In genomic region chr2:33459745-33460144, GRCh38 we compare ENCODE assay signal across 21 cellular contexts.
"Had no signal": no experiment of that assay in that cellular context is flagged by ENCODE, and none has a peak within 500 bp of the region (broad histone marks: within the 10 kb centered on the region; RNA-seq: fewer than 3 reads in every experiment).

No MANE protein-coding gene starts in this region.

- H3K27ac ChIP-seq: coronary artery, hepatocyte, lower lobe of right lung, neutrophil, tibial artery, upper lobe of left lung, uterus had no signal

- H3K27ac Mint-ChIP-seq: natural killer cell treated with Interleukin-12 subunit alpha and Interleukin-12 subunit beta and Interleukin-15 and Interleukin-18, amount 100 ng/mL, for 72 hours; stimulated activated effector memory CD8-positive, alpha-beta T cell treated with anti-CD3 and anti-CD28 coated beads, Interleukin-12 subunit alpha, Interleukin-12 subunit beta, amount 100 ng/mL, for 72 hours; stimulated activated naive CD8-positive, alpha-beta T cell treated with anti-CD3 and anti-CD28 coated beads, Interleukin-15, Interleukin-2, amounts not matched to agents 100 ng/mL and 50 ng/mL, for 24 hours had no signal

- H3K36me3 Mint-ChIP-seq: natural killer cell treated with Interleukin-12 subunit alpha and Interleukin-12 subunit beta and Interleukin-15 and Interleukin-18, amount 100 ng/mL, for 72 hours; stimulated activated effector memory CD8-positive, alpha-beta T cell treated with anti-CD3 and anti-CD28 coated beads, Interleukin-12 subunit alpha, Interleukin-12 subunit beta, amount 100 ng/mL, for 72 hours had no signal

- H3K4me3 ChIP-seq: coronary artery, gastroesophageal sphincter, hepatocyte, lower lobe of right lung, tibial artery, upper lobe of left lung, uterus had no signal

- DNase-seq: central memory CD4-positive, alpha-beta T cell; effector CD4-positive, alpha-beta T cell; glutamatergic neuron; kidney; left colon; lower lobe of right lung; mesenchymal stem cell; midbrain; stimulated activated CD4-positive, alpha-beta T cell treated with anti-CD3 and anti-CD28 coated beads, Interleukin-4, amount 100 ng/mL, for 1 hour; stimulated activated CD8-positive, alpha-beta memory T cell treated with anti-CD3 and anti-CD28 coated beads, Interleukin-4, amount 100 ng/mL, for 48 hours; tibial artery; upper lobe of left lung; uterus had no signal

- H3K4me2 ChIP-seq: hepatocyte had no signal

- H3K27me3 Mint-ChIP-seq: stimulated activated naive CD8-positive, alpha-beta T cell treated with anti-CD3 and anti-CD28 coated beads, Interleukin-15, Interleukin-2, amounts not matched to agents 100 ng/mL and 50 ng/mL, for 24 hours had no signal

- H3K9me3 Mint-ChIP-seq: natural killer cell treated with Interleukin-12 subunit alpha and Interleukin-12 subunit beta and Interleukin-15 and Interleukin-18, amount 100 ng/mL, for 72 hours; stimulated activated effector memory CD8-positive, alpha-beta T cell treated with anti-CD3 and anti-CD28 coated beads, Interleukin-12 subunit alpha, Interleukin-12 subunit beta, amount 100 ng/mL, for 72 hours; stimulated activated naive CD8-positive, alpha-beta T cell treated with anti-CD3 and anti-CD28 coated beads, Interleukin-15, Interleukin-2, amounts not matched to agents 100 ng/mL and 50 ng/mL, for 24 hours had no signal

- H3K9me3 ChIP-seq: gastroesophageal sphincter, lower lobe of right lung, neutrophil, tibial artery, upper lobe of left lung, uterus had no signal

- H3K27me3 ChIP-seq: gastroesophageal sphincter, hepatocyte, neutrophil, tibial artery, upper lobe of left lung, uterus had no signal

- H3K4me1 Mint-ChIP-seq: stimulated activated effector memory CD8-positive, alpha-beta T cell treated with anti-CD3 and anti-CD28 coated beads, Interleukin-12 subunit alpha, Interleukin-12 subunit beta, amount 100 ng/mL, for 72 hours had no signal

- H3K79me2 ChIP-seq: hepatocyte had no signal

- H2AFZ ChIP-seq: hepatocyte had no signal

- H3K4me1 ChIP-seq: uterus had no signal

- ATAC-seq: esophagus mucosa; gastroesophageal sphincter; left colon; lower lobe of right lung; natural killer cell treated with Interleukin-12 subunit alpha and Interleukin-12 subunit beta and Interleukin-15 and Interleukin-18, amount 100 ng/mL, for 72 hours; stimulated activated effector memory CD8-positive, alpha-beta T cell treated with anti-CD3 and anti-CD28 coated beads, Interleukin-12 subunit alpha, Interleukin-12 subunit beta, amount 100 ng/mL, for 72 hours had no signal

- H3K4me3 Mint-ChIP-seq: natural killer cell treated with Interleukin-12 subunit alpha and Interleukin-12 subunit beta and Interleukin-15 and Interleukin-18, amount 100 ng/mL, for 72 hours; stimulated activated effector memory CD8-positive, alpha-beta T cell treated with anti-CD3 and anti-CD28 coated beads, Interleukin-12 subunit alpha, Interleukin-12 subunit beta, amount 100 ng/mL, for 72 hours; stimulated activated naive CD8-positive, alpha-beta T cell treated with anti-CD3 and anti-CD28 coated beads, Interleukin-15, Interleukin-2, amounts not matched to agents 100 ng/mL and 50 ng/mL, for 24 hours had no signal

- H3K36me3 ChIP-seq: gastroesophageal sphincter, lower lobe of right lung, neutrophil, tibial artery, upper lobe of left lung, uterus had no signal
